26 cellular contexts compared by ENCODE assay signal in genomic region chr6:98980814-98981213, GRCh38. TPM values are rescaled to one million over a fixed set of nuclear protein-coding genes. Genes with fewer than 3 reads are reported as not detected.
DNase-seq lines count a peak whose midpoint lies in the region; ATAC-seq and TF ChIP-seq lines count a peak whose summit lies in the region.
"Had no signal": no experiment of that assay in that cellular context is flagged by ENCODE, and none has a peak within 500 bp of the region (broad histone marks: within the 10 kb centered on the region; RNA-seq: fewer than 3 reads in every experiment).

No MANE protein-coding gene starts in this region.

- H3K9me3 ChIP-seq in smooth muscle cell (replicated peaks; ENCODE audit: low read depth), result no peaks in the 10 kb centered on the region
- H3K9me3 ChIP-seq: A549; BLaER1 treated with 17β-estradiol and CSF1 and Interleukin-3, amounts not matched to agents 10 nM and 100 nM; body of pancreas; Caco-2; gastrocnemius medialis; upper lobe of right lung had no signal

- H4K20me1 ChIP-seq in smooth muscle cell (ENCODE audit: low read depth), result no peaks in the 10 kb centered on the region
- H4K20me1 ChIP-seq: BLaER1 treated with 17β-estradiol and CSF1 and Interleukin-3, amounts not matched to agents 10 nM and 100 nM had no signal

- H3K4me1 ChIP-seq in smooth muscle cell (ENCODE audit: low read depth), result no peaks in the 10 kb centered on the region
- H3K4me1 ChIP-seq: A549, body of pancreas, Caco-2, upper lobe of right lung had no signal

- H3K4me3 ChIP-seq in epithelial cell of proximal tubule (ENCODE audit: low read depth, low read length) (no peak overlapping the region), smooth muscle cell (no peak overlapping the region)
- H3K4me3 ChIP-seq: A549; BLaER1 treated with 17β-estradiol and CSF1 and Interleukin-3, amounts not matched to agents 10 nM and 100 nM; body of pancreas; gastrocnemius medialis; upper lobe of right lung had no signal

- TF ChIP-seq CTCF in epithelial cell of proximal tubule (conservative IDR thresholded peaks at IDR 0.05; ENCODE audit: low read depth, low read length) (peak; percentile 38), smooth muscle cell (IDR thresholded peaks at IDR 0.05; ENCODE audit: borderline replicate concordance, insufficient read depth, poor library complexity, severe bottlenecking) (no peak)

- no peak for ATAC-seq in GM19467 (IDR thresholded peaks at IDR 0.05; ENCODE audit: unreplicated experiment)
- ATAC-seq: A549; activated CD8-positive, alpha-beta T cell treated with anti-CD3 and anti-CD28 coated beads, Interleukin-2, amount 10 ng/mL, durations not matched to agents 7 days and 5 days; body of pancreas; esophagus mucosa; gastrocnemius medialis; left cardiac atrium; Right ventricle myocardium inferior; upper lobe of right lung had no signal

- no peaks in the 10 kb centered on the region for H3K36me3 ChIP-seq in smooth muscle cell (ENCODE audit: low read depth)
- H3K36me3 ChIP-seq: BLaER1 treated with 17β-estradiol and CSF1 and Interleukin-3, amounts not matched to agents 10 nM and 100 nM; gastrocnemius medialis; upper lobe of right lung had no signal

- peak overlapping the region; percentile 21 for H3K4me2 ChIP-seq in smooth muscle cell
- H3K4me2 ChIP-seq: A549; BLaER1 treated with 17β-estradiol and CSF1 and Interleukin-3, amounts not matched to agents 10 nM and 100 nM had no signal

- H3K27ac ChIP-seq in smooth muscle cell (ENCODE audit: low read depth), result no peak overlapping the region
- H3K27ac ChIP-seq: A549; BLaER1 treated with 17β-estradiol and CSF1 and Interleukin-3, amounts not matched to agents 10 nM and 100 nM; body of pancreas; gastrocnemius medialis; upper lobe of right lung had no signal

- no peak overlapping the region for H3K9ac ChIP-seq in smooth muscle cell (ENCODE audit: low read depth)
- H3K9ac ChIP-seq: BLaER1 treated with 17β-estradiol and CSF1 and Interleukin-3, amounts not matched to agents 10 nM and 100 nM had no signal

- no peaks in the 10 kb centered on the region for H3K27me3 ChIP-seq in smooth muscle cell (ENCODE audit: low read depth)
- H3K27me3 ChIP-seq: BLaER1 treated with 17β-estradiol and CSF1 and Interleukin-3, amounts not matched to agents 10 nM and 100 nM; body of pancreas; gastrocnemius medialis; upper lobe of right lung had no signal

- no peaks in the 10 kb centered on the region for H3F3A ChIP-seq in smooth muscle cell (ENCODE audit: low read depth)

- DNase-seq in NCI-H82 (lab: John Stamatoyannopoulos, UW) (peak; percentile 22), NCI-H82 treated with DMSO at 0.1 percent for 48 hours (lab: John Stamatoyannopoulos, UW; ENCODE audit: unreplicated experiment) (no peak), NAMALWA (ENCODE audit: low spot score) (peak; percentile 7), epithelial cell of proximal tubule (ENCODE audit: low read depth) (no peak), smooth muscle cell (lab: John Stamatoyannopoulos, UW; ENCODE audit: unreplicated experiment) (no peak), UCSD-AML1 (lab: John Stamatoyannopoulos, UW; ENCODE audit: unreplicated experiment) (no peak)
- no peak for DNase-seq in stimulated activated CD4-positive, alpha-beta T cell treated with anti-CD3 and anti-CD28 coated beads, Interleukin-4, amount 100 ng/mL, for 1 hour
- DNase-seq: activated CD8-positive, alpha-beta T cell treated with anti-CD3 and anti-CD28 coated beads, Interleukin-2, amount 10 ng/mL, durations not matched to agents 7 days and 5 days; activated gamma-delta T cell treated with Interleukin-2 at 50 U/mL for 16 hours; body of pancreas; Caco-2; effector CD8-positive, alpha-beta T cell; gastrocnemius medialis; left cardiac atrium; naive B cell; NCI-H1092 treated with DMSO at 0.1 percent for 48 hours; NCI-H2029; retina; stimulated activated CD4-positive, alpha-beta T cell treated with anti-CD3 and anti-CD28 coated beads, Interleukin-4, amount 100 ng/mL, for 4 hours; T1000; upper lobe of right lung had no signal

- 62% methylated on average over 2 of the region's 2 CpGs for WGBS in smooth muscle cell (ENCODE audit: low lambda C conversion rate)

- no peaks in the 10 kb centered on the region for H3K79me2 ChIP-seq in smooth muscle cell (ENCODE audit: low read depth)

- H2AFZ ChIP-seq in smooth muscle cell (ENCODE audit: low read depth), result peak overlapping the region; percentile 64

RNA-seq across cellular contexts. Expression of gene FBXL4, which starts 33.1 kb away (rescaled TPM):
- total RNA-seq in epithelial cell of proximal tubule (10.6 and 13.1 TPM in 2 replicates), smooth muscle cell (18.8 and 23.0 TPM in 2 replicates)
- polyA plus RNA-seq in smooth muscle cell, result 7.3 and 7.7 TPM in 2 replicates

Comparison
In these comparisons a context has a peak if more than half of its experiments do, and no peak if none do; other contexts are left out.
1. DNase-seq: peak in NCI-H82 (single experiment) and NAMALWA (single experiment); none in NCI-H82 treated with DMSO at 0.1 percent for 48 hours (single experiment), epithelial cell of proximal tubule (single experiment), smooth muscle cell (single experiment), stimulated activated CD4-positive, alpha-beta T cell treated with anti-CD3 and anti-CD28 coated beads, Interleukin-4, amount 100 ng/mL, for 1 hour (single experiment) and UCSD-AML1 (single experiment).